14 cellular contexts compared by ENCODE assay signal in genomic region chr16:85674828-85675227, GRCh38. TPM values are rescaled to one million over a fixed set of nuclear protein-coding genes. Genes with fewer than 3 reads are reported as not detected.
DNase-seq lines count a peak whose midpoint lies in the region; ATAC-seq and TF ChIP-seq lines count a peak whose summit lies in the region.
"Had no signal": no experiment of that assay in that cellular context is flagged by ENCODE, and none has a peak within 500 bp of the region (broad histone marks: within the 10 kb centered on the region; RNA-seq: fewer than 3 reads in every experiment).

No MANE protein-coding gene starts in this region.

- peak overlapping the region in 9 of 12 donors; percentile 23 to 78 (median 62) for H3K27ac ChIP-seq in heart left ventricle
- no peak overlapping the region for H3K27ac ChIP-seq in OCI-LY7 (ENCODE audit: low read depth, low read length, poor library complexity, severe bottlenecking)
- H3K27ac ChIP-seq in endodermal cell (ENCODE audit: low read depth, low read length) = no peak overlapping the region
- peak overlapping the region; percentile 24 for H3K27ac ChIP-seq in stomach smooth muscle (ENCODE audit: low read length)

- no peak overlapping the region for H3K9ac ChIP-seq in endodermal cell (ENCODE audit: extremely low read depth, low read length, poor library complexity, severe bottlenecking)
- no peak overlapping the region for H3K9ac ChIP-seq in stomach smooth muscle (ENCODE audit: low read length in 2 of 2)

- no peaks in the 10 kb centered on the region for H3K9me2 ChIP-seq in OCI-LY7 (ENCODE audit: insufficient read depth, low read length)

- H4K20me1 ChIP-seq in OCI-LY7 (ENCODE audit: insufficient read depth, low read length) = 0 out of 2 replicates have a peak, but pooled peaks cover 9% of the 10 kb centered on the region

- BruUV-seq in OCI-LY7 (replicated peaks; lab: Mats Ljungman, UMichigan) = TSS peak; percentile 38

- no peak for TF ChIP-seq POLR2A in heart left ventricle (IDR thresholded peaks at IDR 0.05)

- no peak overlapping the region for H3K4me3 Mint-ChIP-seq in endodermal cell

- H3K27me3 ChIP-seq in heart left ventricle (no peaks in the 10 kb centered on the region), endodermal cell (ENCODE audit: control insufficient read depth, insufficient read depth, low read length, poor library complexity, severe bottlenecking) (no peaks in the 10 kb centered on the region), stomach smooth muscle (ENCODE audit: control insufficient read depth in 1 of 2, insufficient read depth in 2 of 2, low read length in 2 of 2) (no peaks in the 10 kb centered on the region)
- H3K27me3 ChIP-seq: transverse colon had no signal

- 91 to 93% (median 91%) methylated on average over 6 of the region's 6 CpGs for WGBS in heart left ventricle, 4 donors
- 84 to 88% methylated on average over 6 of the region's 6 CpGs for WGBS in endodermal cell (ENCODE audit: insufficient coverage in 1 of 2, insufficient read length in 1 of 2), 2 experiments

- H3K9me3 ChIP-seq in heart left ventricle = no peaks in the 10 kb centered on the region
- H3K9me3 ChIP-seq in OCI-LY7 (ENCODE audit: low read length) = no peaks in the 10 kb centered on the region
- no peaks in the 10 kb centered on the region for H3K9me3 ChIP-seq in endodermal cell (ENCODE audit: control insufficient read depth, low read length)
- no peaks in the 10 kb centered on the region for H3K9me3 ChIP-seq in stomach smooth muscle (ENCODE audit: control insufficient read depth in 2 of 2, low read length in 2 of 2)
- H3K9me3 ChIP-seq: transverse colon had no signal

- H3K4me3 ChIP-seq in heart left ventricle (no peak overlapping the region), OCI-LY7 (ENCODE audit: low read depth, low read length, poor library complexity, severe bottlenecking) (no peak overlapping the region), endodermal cell (ENCODE audit: low read length) (no peak overlapping the region), stomach smooth muscle (ENCODE audit: low read length in 2 of 2) (no peak overlapping the region), foreskin fibroblast (ENCODE audit: low read depth in 1 of 2, low read length in 2 of 2) (no peak overlapping the region)
- H3K4me3 ChIP-seq: transverse colon had no signal

- no peaks in the 10 kb centered on the region for H3K9me3 Mint-ChIP-seq in endodermal cell

- POLR2A ChIA-PET in OCI-LY7 (lab: Charles Lee) = interaction anchor here (1.0 kb wide), 1 partner anchor 41 kb away, joined by 3 read pairs; no protein-coding TSS in a partner anchor

- no peaks in the 10 kb centered on the region for H3K27me3 Mint-ChIP-seq in endodermal cell (ENCODE audit: insufficient read depth)

- intact Hi-C loops in heart left ventricle (cut with DNase I) (loop anchor here in 2 of 10 donors (5.0 kb wide), 1 partner anchor 42 kb away; no protein-coding TSS in a partner anchor), Right ventricle myocardium inferior (cut with DNase I) (no loop called here), OCI-LY7 (cut with micrococcal nuclease; ENCODE audit: unreplicated experiment) (loop anchor here (5.0 kb wide), 1 partner anchor 42 kb away; no protein-coding TSS in a partner anchor)

- H3K27ac Mint-ChIP-seq in endodermal cell = peak overlapping the region; percentile 45

- peaks cover 0 to 83% (median 43%) of the 10 kb centered on the region in 9 donors for H3K36me3 ChIP-seq in heart left ventricle
- peaks cover 98% of the 10 kb centered on the region for H3K36me3 ChIP-seq in OCI-LY7 (ENCODE audit: insufficient read depth, low read length)
- H3K36me3 ChIP-seq in endodermal cell (ENCODE audit: control insufficient read depth, insufficient read depth, low read length) = peaks cover 76% of the 10 kb centered on the region
- peaks cover 27 to 32% of the 10 kb centered on the region in 2 donors for H3K36me3 ChIP-seq in stomach smooth muscle (ENCODE audit: control insufficient read depth in 2 of 2, insufficient read depth in 2 of 2, low read length in 2 of 2)

- no peak overlapping the region for H3K4me2 ChIP-seq in OCI-LY7 (ENCODE audit: low read length)

- no peaks in the 10 kb centered on the region for H3K4me1 Mint-ChIP-seq in endodermal cell

- TF ChIP-seq CTCF in heart left ventricle (IDR thresholded peaks at IDR 0.05) (no peak), OCI-LY7 (conservative IDR thresholded peaks at IDR 0.05; ENCODE audit: low read length) (no peak), endodermal cell (conservative IDR thresholded peaks at IDR 0.05) (no peak), foreskin fibroblast (IDR thresholded peaks at IDR 0.05; ENCODE audit: low read depth, low read length) (no peak)

- CTCF ChIA-PET in OCI-LY7 (lab: Charles Lee; ENCODE audit: unreplicated experiment) = interaction anchor here (1.0 kb wide), 1 partner anchor 42 kb away, joined by 16 read pairs; no protein-coding TSS in a partner anchor

- no peak overlapping the region for H2AFZ ChIP-seq in OCI-LY7 (ENCODE audit: low read length)

- ATAC-seq in heart left ventricle (no peak), Right ventricle myocardium inferior (no peak)

- DNase-seq in heart left ventricle = no peak
- DNase-seq in Right ventricle myocardium inferior (ENCODE audit: missing footprints) = no peak
- DNase-seq in OCI-LY7 (ENCODE audit: low spot score) = no peak
- no peak for DNase-seq in endodermal cell
- DNase-seq in foreskin fibroblast = no peak
- DNase-seq in inferior parietal cortex (ENCODE audit: extremely low spot score) = no peak
- DNase-seq in NCI-H187 (lab: John Stamatoyannopoulos, UW) = no peak
- DNase-seq: activated CD4-positive, alpha-beta T cell treated with anti-CD3 and anti-CD28 coated beads for 1 hour; activated effector memory CD4-positive, alpha-beta T cell treated with Interleukin-2 at 50 U/mL for 16 hours; central memory CD4-positive, alpha-beta T cell; DMS53; left cardiac atrium; transverse colon had no signal

- H3K36me3 Mint-ChIP-seq in endodermal cell (ENCODE audit: low read depth) = peaks cover 71% of the 10 kb centered on the region

- H3K4me1 ChIP-seq in heart left ventricle (peaks cover 0 to 22% (median 12%) of the 10 kb centered on the region in 12 donors), OCI-LY7 (ENCODE audit: insufficient read depth, low read length, poor library complexity, severe bottlenecking) (no peaks in the 10 kb centered on the region), endodermal cell (ENCODE audit: control insufficient read depth, insufficient read depth, low read length) (no peaks in the 10 kb centered on the region), stomach smooth muscle (ENCODE audit: control insufficient read depth, insufficient read depth, low read length) (no peaks in the 10 kb centered on the region)

- H3K79me2 ChIP-seq in OCI-LY7 (ENCODE audit: insufficient read depth, low read depth, low read length) = no peaks in the 10 kb centered on the region

RNA-seq across cellular contexts. Expression of gene GINS2, which starts 13.9 kb away (rescaled TPM):
- total RNA-seq in heart left ventricle (1 to 10 TPM in 1 of 9 donors, under 1 TPM in 7, not detected in 1; 0.19 to 4.2 (median 0.56) TPM), Right ventricle myocardium inferior (1.4 TPM), OCI-LY7 (2022) (140 and 142 TPM in 2 replicates), endodermal cell (10 to 100 TPM; 32.8 to 42.3 TPM)
- under 1 TPM; 0.15 to 0.36 TPM for polyA plus RNA-seq in heart left ventricle
- 74.3 and 80.9 TPM in 2 replicates for total RNA-seq in OCI-LY7 (2014; rRNA removed; shearing (Covaris generic))
- polyA plus RNA-seq in endodermal cell (2013, experiment 1 of 2) = 31.2 TPM
- 30.9 TPM for polyA plus RNA-seq in endodermal cell (2013, experiment 2 of 2)

Comparison
In these comparisons a context has a peak if more than half of its experiments do, and no peak if none do; other contexts are left out.
1. H3K27ac ChIP-seq: peak in heart left ventricle (9 of 12) and stomach smooth muscle (single experiment); none in OCI-LY7 (single experiment) and endodermal cell (single experiment).
2. RNA of gene GINS2, which starts 13.9 kb away (total RNA-seq): 74.3 to 142 TPM in OCI-LY7 and 32.8 to 42.3 TPM in endodermal cell; 1.4 TPM in Right ventricle myocardium inferior (single experiment) and 0.19 to 4.2 TPM in heart left ventricle; every median in the first group is over 4 times any median in the second.